In the genomic region with DNA sequence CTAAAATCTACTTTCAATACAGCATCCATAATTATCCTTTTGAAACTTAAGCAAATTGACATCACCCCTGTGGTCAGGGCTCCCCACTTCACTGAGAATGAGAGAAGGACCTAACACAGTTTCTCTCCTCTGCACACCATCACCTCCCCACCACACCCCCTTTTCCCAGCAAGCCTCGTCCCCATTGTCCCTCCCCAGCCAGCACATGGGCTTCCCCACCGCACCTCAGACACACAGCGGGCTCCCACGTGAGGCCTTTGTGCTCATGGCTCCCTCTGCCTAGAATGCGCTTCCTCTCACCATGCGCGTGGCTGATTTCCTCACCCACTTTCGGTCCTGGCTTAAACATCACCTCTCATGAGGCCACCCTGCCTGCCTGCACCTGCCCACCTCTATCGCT, we compare ENCODE assay signal across 35 cellular contexts.
"Had no signal": no experiment of that assay in that cellular context is flagged by ENCODE, and none has a peak within 500 bp of the region (broad histone marks: within the 10 kb centered on the region; RNA-seq: fewer than 3 reads in every experiment).

No MANE protein-coding gene starts in this region.

- H3K4me3 ChIP-seq: adrenal gland, ascending aorta, coronary artery, dorsolateral prefrontal cortex had no signal

- H3K4me1 Mint-ChIP-seq: activated CD4-positive, alpha-beta T cell treated with anti-CD3 and anti-CD28 coated beads for 36 hours; activated CD4-positive, alpha-beta T cell treated with anti-CD3 and anti-CD28 coated beads, Interleukin-2, amount 10 ng/mL, durations not matched to agents 24 days and 14 days; activated naive CD8-positive, alpha-beta T cell treated with anti-CD3 and anti-CD28 coated beads for 36 hours; activated naive CD8-positive, alpha-beta T cell treated with anti-CD3 and anti-CD28 coated beads, Interleukin-2, amount 50 U/mL, for 24 hours; central memory CD8-positive, alpha-beta T cell; endodermal cell; T-helper 17 cell had no signal

- FAIRE-seq: bronchial epithelial cell, frontal cortex had no signal

- H3K4me1 ChIP-seq: ascending aorta had no signal

- H3K9me3 ChIP-seq: adrenal gland, ascending aorta had no signal

- H3K9me3 Mint-ChIP-seq: activated CD4-positive, alpha-beta T cell treated with anti-CD3 and anti-CD28 coated beads, Interleukin-2, amount 10 ng/mL, durations not matched to agents 24 days and 14 days; activated naive CD8-positive, alpha-beta T cell treated with anti-CD3 and anti-CD28 coated beads for 36 hours; dendritic cell treated with granulocyte-macrophage colony-stimulating factor and Interleukin-4, amounts not matched to agents 40 ng/mL and 50 ng/mL, for 4 days had no signal

- H3K36me3 Mint-ChIP-seq: activated CD4-positive, alpha-beta memory T cell treated with anti-CD3 and anti-CD28 coated beads for 36 hours; activated naive CD8-positive, alpha-beta T cell treated with anti-CD3 and anti-CD28 coated beads for 36 hours; brain had no signal

- DNase-seq: activated CD4-positive, alpha-beta memory T cell treated with anti-CD3 and anti-CD28 coated beads for 36 hours; activated CD4-positive, alpha-beta T cell treated with anti-CD3 and anti-CD28 coated beads for 36 hours; activated CD4-positive, alpha-beta T cell treated with anti-CD3 and anti-CD28 coated beads, Interleukin-2, amount 10 ng/mL, durations not matched to agents 24 days and 14 days; activated CD4-positive, CD25-positive, alpha-beta regulatory T cell; activated CD4-positive, CD25-positive, alpha-beta regulatory T cell treated with anti-CD3 and anti-CD28 coated beads, Interleukin-2, amount 50 U/mL, for 72 hours; activated CD8-positive, alpha-beta memory T cell treated with anti-CD3 and anti-CD28 coated beads, Interleukin-2, amount 50 U/mL, for 48 hours; activated CD8-positive, alpha-beta T cell treated with anti-CD3 and anti-CD28 coated beads, Interleukin-2, amount 10 ng/mL, durations not matched to agents 7 days and 5 days; activated gamma-delta T cell; activated naive CD4-positive, alpha-beta T cell; activated naive CD4-positive, alpha-beta T cell treated with anti-CD3 and anti-CD28 coated beads, Interleukin-2, amount 50 U/mL, for 16 hours; activated naive CD8-positive, alpha-beta T cell treated with anti-CD3 and anti-CD28 coated beads for 36 hours; activated naive CD8-positive, alpha-beta T cell treated with anti-CD3 and anti-CD28 coated beads, Interleukin-2, amount 50 U/mL, for 24 hours; activated T-cell treated with anti-CD3 and anti-CD28 coated beads for 4 hours; activated T-cell treated with anti-CD3 and anti-CD28 coated beads, Interleukin-2, amount 50 U/mL, for 24 hours; activated T-cell treated with anti-CD3 and anti-CD28 coated beads, Interleukin-2, amount 50 U/mL, for 72 hours; adrenal gland; amygdala; dorsolateral prefrontal cortex; effector memory CD4-positive, alpha-beta T cell; endodermal cell; foreskin fibroblast; head of caudate nucleus; hippocampal formation; T-helper 17 cell; T1000; WERI-Rb-1 had no signal

- H3K27me3 Mint-ChIP-seq: activated CD4-positive, alpha-beta memory T cell treated with anti-CD3 and anti-CD28 coated beads for 36 hours; activated CD4-positive, alpha-beta T cell treated with anti-CD3 and anti-CD28 coated beads for 36 hours; activated CD4-positive, alpha-beta T cell treated with anti-CD3 and anti-CD28 coated beads, Interleukin-2, amount 10 ng/mL, durations not matched to agents 24 days and 14 days; activated naive CD8-positive, alpha-beta T cell treated with anti-CD3 and anti-CD28 coated beads for 36 hours; activated T-cell treated with anti-CD3 and anti-CD28 coated beads, Interleukin-2, amount 50 U/mL, for 24 hours; central memory CD8-positive, alpha-beta T cell; dendritic cell treated with granulocyte-macrophage colony-stimulating factor and Interleukin-4, amounts not matched to agents 40 ng/mL and 50 ng/mL, for 4 days; T-helper 17 cell had no signal

- H3K27me3 ChIP-seq: adrenal gland, ascending aorta had no signal

- H3K27ac ChIP-seq: adrenal gland, ascending aorta, coronary artery, dorsolateral prefrontal cortex, WERI-Rb-1 had no signal

- H3K27ac Mint-ChIP-seq: activated CD4-positive, alpha-beta memory T cell treated with anti-CD3 and anti-CD28 coated beads for 36 hours; activated CD4-positive, alpha-beta T cell treated with anti-CD3 and anti-CD28 coated beads for 36 hours; activated CD4-positive, alpha-beta T cell treated with anti-CD3 and anti-CD28 coated beads, Interleukin-2, amount 10 ng/mL, durations not matched to agents 24 days and 14 days; activated CD8-positive, alpha-beta T cell treated with anti-CD3 and anti-CD28 coated beads, Interleukin-2, amount 10 ng/mL, durations not matched to agents 7 days and 5 days; activated naive CD8-positive, alpha-beta T cell treated with anti-CD3 and anti-CD28 coated beads for 36 hours; activated naive CD8-positive, alpha-beta T cell treated with anti-CD3 and anti-CD28 coated beads, Interleukin-2, amount 50 U/mL, for 24 hours; activated T-cell treated with anti-CD3 and anti-CD28 coated beads, Interleukin-2, amount 50 U/mL, for 24 hours; activated T-cell treated with anti-CD3 and anti-CD28 coated beads, Interleukin-2, amount 50 U/mL, for 72 hours; brain; dendritic cell treated with granulocyte-macrophage colony-stimulating factor and Interleukin-4, amounts not matched to agents 40 ng/mL and 50 ng/mL, for 4 days; endodermal cell; T-helper 17 cell; T-helper 2 cell treated with Interferon-gamma antibody and Interleukin-4, amounts not matched to agents 5 μg/mL and 100 μg/mL, for 36 hours had no signal

- H3K4me3 Mint-ChIP-seq: activated CD4-positive, alpha-beta memory T cell treated with anti-CD3 and anti-CD28 coated beads for 36 hours; activated CD4-positive, alpha-beta T cell treated with anti-CD3 and anti-CD28 coated beads for 36 hours; activated CD4-positive, alpha-beta T cell treated with anti-CD3 and anti-CD28 coated beads, Interleukin-2, amount 10 ng/mL, durations not matched to agents 24 days and 14 days; activated CD8-positive, alpha-beta T cell treated with anti-CD3 and anti-CD28 coated beads, Interleukin-2, amount 10 ng/mL, durations not matched to agents 7 days and 5 days; activated naive CD8-positive, alpha-beta T cell treated with anti-CD3 and anti-CD28 coated beads for 36 hours; activated naive CD8-positive, alpha-beta T cell treated with anti-CD3 and anti-CD28 coated beads, Interleukin-2, amount 50 U/mL, for 24 hours; activated T-cell treated with anti-CD3 and anti-CD28 coated beads, Interleukin-2, amount 50 U/mL, for 24 hours; activated T-cell treated with anti-CD3 and anti-CD28 coated beads, Interleukin-2, amount 50 U/mL, for 72 hours; brain; central memory CD8-positive, alpha-beta T cell; dendritic cell treated with granulocyte-macrophage colony-stimulating factor and Interleukin-4, amounts not matched to agents 40 ng/mL and 50 ng/mL, for 4 days; endodermal cell; T-helper 17 cell; T-helper 2 cell treated with Interferon-gamma antibody and Interleukin-4, amounts not matched to agents 5 μg/mL and 100 μg/mL, for 36 hours had no signal

- H3K36me3 ChIP-seq: adrenal gland, ascending aorta, WERI-Rb-1 had no signal

- ATAC-seq: activated CD4-positive, alpha-beta T cell treated with anti-CD3 and anti-CD28 coated beads for 36 hours; activated CD8-positive, alpha-beta T cell treated with anti-CD3 and anti-CD28 coated beads, Interleukin-2, amount 10 ng/mL, durations not matched to agents 7 days and 5 days; activated naive CD8-positive, alpha-beta T cell treated with anti-CD3 and anti-CD28 coated beads, Interleukin-2, amount 50 U/mL, for 24 hours; activated T-cell treated with anti-CD3 and anti-CD28 coated beads, Interleukin-2, amount 50 U/mL, for 72 hours; esophagus mucosa; T-helper 17 cell had no signal
